9 cellular contexts compared by ENCODE assay signal in the genomic region with DNA sequence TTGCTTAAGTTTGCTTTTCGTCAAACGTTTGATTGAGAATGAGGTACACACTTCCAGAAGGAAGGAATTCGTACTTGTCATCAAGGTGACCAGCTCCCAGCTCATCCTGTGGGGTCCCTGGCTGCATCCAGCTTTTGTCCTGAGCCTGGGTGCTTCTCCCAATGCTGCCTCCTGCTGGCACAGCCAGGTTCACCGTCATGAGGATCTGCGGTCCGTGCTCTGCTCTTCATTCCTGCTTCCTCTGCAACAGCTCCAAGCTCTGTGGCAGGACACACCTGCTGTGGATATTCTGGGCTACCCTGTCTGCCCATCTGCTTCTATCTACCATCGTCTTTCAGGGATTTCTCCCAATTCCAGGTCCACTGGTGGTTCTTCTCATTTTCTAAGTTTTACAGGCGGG. TPM values are rescaled to one million over a fixed set of nuclear protein-coding genes. Genes with fewer than 3 reads are reported as not detected.
A peak's percentile ranks its signal among the peaks of the same experiment; 100 is the strongest.
DNase-seq lines count a peak whose midpoint lies in the region; ATAC-seq and TF ChIP-seq lines count a peak whose summit lies in the region.
"Had no signal": no experiment of that assay in that cellular context is flagged by ENCODE, and none has a peak within 500 bp of the region (broad histone marks: within the 10 kb centered on the region; RNA-seq: fewer than 3 reads in every experiment).

No MANE protein-coding gene starts in this region.

- TF ChIP-seq RAD21 in SK-N-SH (IDR thresholded peaks at IDR 0.05; ENCODE audit: low read length): peak; percentile 31

- H3K4me3 ChIP-seq in SK-N-SH (ENCODE audit: low read depth in 2 of 2, low read length in 1 of 2): no peak overlapping the region
- H3K4me3 ChIP-seq in cardiac fibroblast (replicated peaks in 1 of 2; ENCODE audit: low read depth in 2 of 2, low read length in 2 of 2): no peak overlapping the region
- no peak overlapping the region for H3K4me3 ChIP-seq in tibial nerve

- no peak for TF ChIP-seq POLR2A in tibial nerve (IDR thresholded peaks at IDR 0.05)

- ATAC-seq in SK-N-SH treated with all-trans-retinoic acid at 6 μM for 48 hours (no peak), HG03460 (IDR thresholded peaks at IDR 0.05; ENCODE audit: unreplicated experiment) (no peak)

- TF ChIP-seq EP300 in SK-N-SH (IDR thresholded peaks at IDR 0.05; ENCODE audit: borderline replicate concordance in 1 of 2, low read depth in 1 of 2, low read length in 1 of 2): no peak
- no peak for TF ChIP-seq EP300 in tibial nerve (IDR thresholded peaks at IDR 0.05)

- no peak overlapping the region for H3K9ac ChIP-seq in SK-N-SH

- H2AFZ ChIP-seq in SK-N-SH (ENCODE audit: low read depth): no peak overlapping the region

- H3K27ac ChIP-seq in SK-N-SH (ENCODE audit: low read depth in 2 of 2, low read length in 1 of 2) (no peak overlapping the region), tibial nerve (no peak overlapping the region)
- H3K27ac ChIP-seq: neutrophil had no signal

- H3K9me2 ChIP-seq in SK-N-SH: no peaks in the 10 kb centered on the region

- no peaks in the 10 kb centered on the region; a peak in 2 of 4 replicates for H3K4me1 ChIP-seq in SK-N-SH (ENCODE audit: control insufficient read depth in 1 of 2, insufficient read depth in 2 of 2, low read depth in 1 of 2, low read length in 1 of 2)
- H3K4me1 ChIP-seq in tibial nerve: no peaks in the 10 kb centered on the region

- H3K4me2 ChIP-seq in SK-N-SH: no peak overlapping the region

- H3K27me3 ChIP-seq in SK-N-SH (ENCODE audit: insufficient read depth) (no peaks in the 10 kb centered on the region), tibial nerve (no peaks in the 10 kb centered on the region)

- H3K79me2 ChIP-seq in SK-N-SH (ENCODE audit: insufficient read depth): no peaks in the 10 kb centered on the region

- POLR2A ChIA-PET in SK-N-SH (lab: Yijun Ruan, JAX): no interaction called here

- no peaks in the 10 kb centered on the region for H3K36me3 ChIP-seq in SK-N-SH (replicated peaks in 1 of 2; ENCODE audit: control insufficient read depth in 1 of 2, insufficient read depth in 2 of 2, low read length in 1 of 2)
- no peaks in the 10 kb centered on the region for H3K36me3 ChIP-seq in tibial nerve
- H3K36me3 ChIP-seq: neutrophil had no signal

- no peaks in the 10 kb centered on the region for H4K20me1 ChIP-seq in SK-N-SH (ENCODE audit: insufficient read depth)

- DNase-seq in SK-N-SH (no peak), HuH-7 (ENCODE audit: low spot score) (peak; percentile 33), cardiac fibroblast (ENCODE audit: low read depth in 2 of 2) (peak; percentile 1 to 9), myocyte (ENCODE audit: low read depth) (peak; percentile 22), tibial nerve (ENCODE audit: low spot score in 2 of 2) (no peak)
- no peak for DNase-seq in stimulated activated naive CD4-positive, alpha-beta T cell treated with Interleukin-2 at 50 U/mL for 16 hours (lab: John Stamatoyannopoulos, UW)

- CTCF ChIA-PET in SK-N-SH (lab: Yijun Ruan, JAX): interaction anchor here (1.5 kb wide), 1 partner anchor 11 kb away, joined by 4 read pairs; no protein-coding TSS in a partner anchor

- H3K9me3 ChIP-seq in SK-N-SH (no peaks in the 10 kb centered on the region), tibial nerve (peaks cover 0 to 19% (median 1%) of the 10 kb centered on the region in 4 donors)
- H3K9me3 ChIP-seq: neutrophil had no signal

- H3F3A ChIP-seq in SK-N-SH (replicated peaks; ENCODE audit: insufficient read depth): no peaks in the 10 kb centered on the region

- 51% methylated on average over 8 of the region's 8 CpGs for WGBS in SK-N-SH (ENCODE audit: low lambda C conversion rate)
- 30 to 41% methylated on average over 8 of the region's 8 CpGs for WGBS in tibial nerve, 2 donors

- TF ChIP-seq CTCF in SK-N-SH (IDR thresholded peaks at IDR 0.05) (peak; percentile 9; the same call in 1 of the 2 replicates), cardiac fibroblast (IDR thresholded peaks at IDR 0.05; ENCODE audit: low read depth, low read length) (no peak), tibial nerve (IDR thresholded peaks at IDR 0.05) (no peak)

TF ChIP-seq in SK-N-SH, 30 proteins besides CTCF, POLR2A, EP300 and RAD21:
- TF ChIP-seq USF2 (IDR thresholded peaks at IDR 0.05; ENCODE audit: borderline replicate concordance, low read depth, low read length) (no peak), RFX5 (IDR thresholded peaks at IDR 0.05; ENCODE audit: low read length) (no peak), SMC3 (IDR thresholded peaks at IDR 0.05; ENCODE audit: low read depth, low read length) (peak; percentile 26; the same call in 1 of the 2 replicates), MXI1 (IDR thresholded peaks at IDR 0.05; ENCODE audit: low read depth, low read length) (no peak)

TF ChIP-seq in SK-N-SH treated with all-trans-retinoic acid at 6 μM for 48 hours, 23 proteins besides CTCF, POLR2A, EP300 and RAD21:
- TF ChIP-seq ZNF565 (CRISPR knock-in tag; conservative IDR thresholded peaks at IDR 0.05; ENCODE audit: low read depth) (no peak), TCF4 (CRISPR knock-in tag; IDR thresholded peaks at IDR 0.05; ENCODE audit: borderline replicate concordance) (no peak), ZNF8 (CRISPR knock-in tag; IDR thresholded peaks at IDR 0.05) (no peak), CSDC2 (CRISPR knock-in tag; IDR thresholded peaks at IDR 0.05) (no peak)
- TF ChIP-seq, protein P1, sequence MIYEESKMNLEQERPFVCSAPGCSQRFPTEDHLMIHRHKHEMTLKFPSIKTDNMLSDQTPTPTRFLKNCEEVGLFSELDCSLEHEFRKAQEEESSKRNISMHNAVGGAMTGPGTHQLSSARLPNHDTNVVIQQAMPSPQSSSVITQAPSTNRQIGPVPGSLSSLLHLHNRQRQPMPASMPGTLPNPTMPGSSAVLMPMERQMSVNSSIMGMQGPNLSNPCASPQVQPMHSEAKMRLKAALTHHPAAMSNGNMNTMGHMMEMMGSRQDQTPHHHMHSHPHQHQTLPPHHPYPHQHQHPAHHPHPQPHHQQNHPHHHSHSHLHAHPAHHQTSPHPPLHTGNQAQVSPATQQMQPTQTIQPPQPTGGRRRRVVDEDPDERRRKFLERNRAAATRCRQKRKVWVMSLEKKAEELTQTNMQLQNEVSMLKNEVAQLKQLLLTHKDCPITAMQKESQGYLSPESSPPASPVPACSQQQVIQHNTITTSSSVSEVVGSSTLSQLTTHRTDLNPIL (CRISPR knock-in tag; IDR thresholded peaks at IDR 0.05; ENCODE audit: low read depth): no peak

RNA-seq across cellular contexts. Expression of gene UBE2QL1, which starts 13.3 kb away (rescaled TPM):
- polyA plus RNA-seq in SK-N-SH (2012; rRNA removed): 0.28 and 0.84 TPM in 2 replicates
- 0.94 and 1.8 TPM in 2 replicates for polyA plus RNA-seq in SK-N-SH (2012; cell fraction: cytosol; rRNA removed)
- polyA plus RNA-seq in SK-N-SH (2012; cell fraction: nucleus; rRNA removed): 0.36 and 0.55 TPM in 2 replicates
- 0.08 TPM in 1 of 2 replicates, not detected in the other for total RNA-seq in myocyte
- not detected for polyA plus RNA-seq in myocyte (2012)
- 1 to 10 TPM in 1 of 4 donors, under 1 TPM in 3; 0.22 to 1.0 (median 0.50) TPM for total RNA-seq in tibial nerve

RNA-seq across cellular contexts. Expression of gene MED10, which starts 57.0 kb away (rescaled TPM):
- 68.8 and 75.9 TPM in 2 replicates for polyA plus RNA-seq in SK-N-SH (2012; rRNA removed)
- 69.7 and 85.3 TPM in 2 replicates for polyA plus RNA-seq in SK-N-SH (2012; cell fraction: cytosol; rRNA removed)
- 70.9 and 88.1 TPM in 2 replicates for polyA plus RNA-seq in SK-N-SH (2012; cell fraction: nucleus; rRNA removed)
- 13.3 and 15.9 TPM in 2 replicates for total RNA-seq in myocyte
- 50.7 TPM for polyA plus RNA-seq in myocyte (2012)
- 10 to 100 TPM; 20.3 to 41.4 (median 27.9) TPM for total RNA-seq in tibial nerve

Comparison
In these comparisons a context has a peak if more than half of its experiments do, and no peak if none do; other contexts are left out.
1. DNase-seq: peak in HuH-7 (single experiment), cardiac fibroblast (2 of 2) and myocyte (single experiment); none in SK-N-SH (single experiment), tibial nerve (0 of 2) and stimulated activated naive CD4-positive, alpha-beta T cell treated with Interleukin-2 at 50 U/mL for 16 hours (single experiment).